ENCODE assay signal across 8 cellular contexts in genomic region chr2:84971799-84972790, GRCh38. TPM values are rescaled to one million over a fixed set of nuclear protein-coding genes. Genes with fewer than 3 reads are reported as not detected.
DNase-seq lines count a peak whose midpoint lies in the region; ATAC-seq and TF ChIP-seq lines count a peak whose summit lies in the region.

No MANE protein-coding gene starts in this region.

- intact Hi-C loops in Right ventricle myocardium superior (cut with DNase I) (no loop called here), posterior cingulate gyrus (cut with DNase I) (no loop called here)

- H3K36me3 ChIP-seq in ACC112 (ENCODE audit: insufficient read depth, low read length) = 0 out of 2 replicates have a peak, but pooled peaks cover 8% of the 10 kb centered on the region
- H3K36me3 ChIP-seq in upper lobe of left lung = no peaks in the 10 kb centered on the region

- peaks cover 25% of the 10 kb centered on the region for H3K4me1 ChIP-seq in ACC112 (ENCODE audit: control insufficient read depth, insufficient read depth, low read length, unreplicated experiment)
- H3K4me1 ChIP-seq in upper lobe of left lung = peaks cover 40 to 64% (median 55%) of the 10 kb centered on the region in 4 donors

- H3K27me3 ChIP-seq in ACC112 (ENCODE audit: insufficient read depth, low read length) (no peaks in the 10 kb centered on the region), upper lobe of left lung (no peaks in the 10 kb centered on the region)

- peak overlapping the region; percentile 97 for H3K4me3 ChIP-seq in ACC112 (ENCODE audit: low read depth, low read length)
- peak overlapping the region; percentile 69 to 92 (median 80) for H3K4me3 ChIP-seq in upper lobe of left lung

- H3K9me3 ChIP-seq in upper lobe of left lung = no peaks in the 10 kb centered on the region

- H3K79me2 ChIP-seq in ACC112 (ENCODE audit: control insufficient read depth, insufficient read depth, low read length, unreplicated experiment) = peaks cover 88% of the 10 kb centered on the region

- ATAC-seq in GM18868 (IDR thresholded peaks at IDR 0.05; ENCODE audit: unreplicated experiment) = peak; percentile 28
- ATAC-seq in HG03103 (IDR thresholded peaks at IDR 0.05; ENCODE audit: low read depth, unreplicated experiment) = peak; percentile 15
- ATAC-seq in Right ventricle myocardium superior (ENCODE audit: poor library complexity) = peak; percentile 41
- ATAC-seq in upper lobe of left lung (ENCODE audit: low FRiP score in 2 of 2) = peak; percentile 63 to 76

- TF ChIP-seq POLR2A in upper lobe of left lung (IDR thresholded peaks at IDR 0.05) = peak in 1 of 4 donors; percentile 18

- no peak for TF ChIP-seq EP300 in upper lobe of left lung (IDR thresholded peaks at IDR 0.05)

- 7 to 9% methylated on average over 17 to 20 of the region's 67 CpGs for WGBS in upper lobe of left lung, 2 donors

- peak overlapping the region; percentile 80 for H2AFZ ChIP-seq in ACC112 (ENCODE audit: low read length, unreplicated experiment)

- peak overlapping the region; percentile 87 for H3K27ac ChIP-seq in ACC112 (ENCODE audit: low read depth, low read length)
- H3K27ac ChIP-seq in upper lobe of left lung = peak overlapping the region; percentile 90 to 99 (median 98)

- no peak for TF ChIP-seq CTCF in upper lobe of left lung (IDR thresholded peaks at IDR 0.05)

- DNase-seq in RPMI7951 (ENCODE audit: low read depth) = peak; percentile 59
- peak; percentile 70 for DNase-seq in activated naive CD4-positive, alpha-beta T cell treated with Interleukin-2 at 50 U/mL for 16 hours
- peak; percentile 70 for DNase-seq in Right ventricle myocardium superior
- peak in 9 of 10 donors; percentile 19 to 89 (median 30) for DNase-seq in posterior cingulate gyrus
- DNase-seq in upper lobe of left lung = peak; percentile 38 to 93

RNA-seq across cellular contexts. Expression of gene KCMF1, which starts 1.1 kb away (rescaled TPM):
- 48.3 and 56.4 TPM in 2 replicates for total RNA-seq in RPMI7951 (2014; rRNA removed; shearing (Covaris generic))
- total RNA-seq in Right ventricle myocardium superior (83.3 TPM), upper lobe of left lung (10 to 100 TPM in 5 of 6 donors, 1 to 10 TPM in 1; 6.3 to 76.6 (median 47.8) TPM)

Comparison
In these comparisons a context has a peak if more than half of its experiments do, and no peak if none do; other contexts are left out.
1. Peak in every context shown above with its lines: DNase-seq, ATAC-seq, H3K4me3 ChIP-seq and H3K27ac ChIP-seq.
2. ATAC-seq: peak in every context shown above with its lines; median percentile 70 in upper lobe of left lung; 41 in Right ventricle myocardium superior; 28 in GM18868; 15 in HG03103.